Comparison of ENCODE assay signal across 13 cellular contexts in genomic region chr3:492586-493296, GRCh38.
DNase-seq lines count a peak whose midpoint lies in the region; ATAC-seq and TF ChIP-seq lines count a peak whose summit lies in the region.
"Had no signal": no experiment of that assay in that cellular context is flagged by ENCODE, and none has a peak within 500 bp of the region (broad histone marks: within the 10 kb centered on the region; RNA-seq: fewer than 3 reads in every experiment).

No MANE protein-coding gene starts in this region.

- ATAC-seq in GM18867 (IDR thresholded peaks at IDR 0.05; ENCODE audit: unreplicated experiment) (peak; percentile 76), GM23338 (no peak), HG03520 (IDR thresholded peaks at IDR 0.05; ENCODE audit: unreplicated experiment) (peak; percentile 50), naive B cell (ENCODE audit: low read depth in 2 of 2) (no peak)
- ATAC-seq in activated CD8-positive, alpha-beta memory T cell treated with anti-CD3 and anti-CD28 coated beads, Interleukin-2, amount 10 ng/mL, durations not matched to agents 7 days and 5 days = no peak

- H3K4me2 ChIP-seq in GM23338 (peak overlapping the region; percentile 27; the same call in 1 of the 2 replicates), PC-9 (no peak overlapping the region)

- H3K27ac Mint-ChIP-seq in GM23338 (no peak overlapping the region), naive B cell (peak overlapping the region in 2 of 6 donors; percentile 23 to 78)
- no peak overlapping the region for H3K27ac Mint-ChIP-seq in activated CD8-positive, alpha-beta memory T cell treated with anti-CD3 and anti-CD28 coated beads, Interleukin-2, amount 10 ng/mL, durations not matched to agents 7 days and 5 days
- H3K27ac Mint-ChIP-seq: activated naive CD8-positive, alpha-beta T cell; nephron progenitor cell had no signal

- peak overlapping the region; percentile 49 for H2AFZ ChIP-seq in GM23338
- H2AFZ ChIP-seq in PC-9 = no peak overlapping the region

- peaks cover 27% of the 10 kb centered on the region for H3K36me3 Mint-ChIP-seq in GM23338 (ENCODE audit: low read depth)
- no peaks in the 10 kb centered on the region for H3K36me3 Mint-ChIP-seq in naive B cell
- no peaks in the 10 kb centered on the region for H3K36me3 Mint-ChIP-seq in activated CD8-positive, alpha-beta memory T cell treated with anti-CD3 and anti-CD28 coated beads, Interleukin-2, amount 10 ng/mL, durations not matched to agents 7 days and 5 days
- H3K36me3 Mint-ChIP-seq: activated naive CD8-positive, alpha-beta T cell had no signal

- POLR2A ChIA-PET in PC-9 (lab: Charles Lee; ENCODE audit: unreplicated experiment) = no interaction called here

- H3K27me3 ChIP-seq in GM23338 (ENCODE audit: insufficient read depth) = no peaks in the 10 kb centered on the region
- no peaks in the 10 kb centered on the region for H3K27me3 ChIP-seq in PC-9 (ENCODE audit: insufficient read depth, low read depth)
- H3K27me3 ChIP-seq: spleen had no signal

- H3K4me3 Mint-ChIP-seq in GM23338 = no peak overlapping the region
- H3K4me3 Mint-ChIP-seq in naive B cell = peak overlapping the region in 5 of 8 donors; percentile 5 to 57 (median 14)
- H3K4me3 Mint-ChIP-seq in activated CD8-positive, alpha-beta memory T cell treated with anti-CD3 and anti-CD28 coated beads, Interleukin-2, amount 10 ng/mL, durations not matched to agents 7 days and 5 days = no peak overlapping the region
- H3K4me3 Mint-ChIP-seq: activated naive CD8-positive, alpha-beta T cell; nephron progenitor cell had no signal

- H3F3A ChIP-seq in GM23338 (replicated peaks; ENCODE audit: low read depth) = no peaks in the 10 kb centered on the region
- H3F3A ChIP-seq in PC-9 (ENCODE audit: insufficient read depth, low read depth) = no peaks in the 10 kb centered on the region

- H3K9me3 Mint-ChIP-seq in GM23338 = peaks cover 88% of the 10 kb centered on the region
- no peaks in the 10 kb centered on the region for H3K9me3 Mint-ChIP-seq in naive B cell
- H3K9me3 Mint-ChIP-seq in activated CD8-positive, alpha-beta memory T cell treated with anti-CD3 and anti-CD28 coated beads, Interleukin-2, amount 10 ng/mL, durations not matched to agents 7 days and 5 days (ENCODE audit: low read depth) = peaks cover 7% of the 10 kb centered on the region
- H3K9me3 Mint-ChIP-seq: nephron progenitor cell had no signal

- H3K36me3 ChIP-seq in GM23338 (ENCODE audit: insufficient read depth) (no peaks in the 10 kb centered on the region), PC-9 (ENCODE audit: low read depth) (no peaks in the 10 kb centered on the region)
- H3K36me3 ChIP-seq: HAP-1, spleen had no signal

- no peak overlapping the region; the same call in 1 of the 2 replicates for H3K4me3 ChIP-seq in GM23338
- H3K4me3 ChIP-seq in PC-9 = no peak overlapping the region
- H3K4me3 ChIP-seq in coronary artery = no peak overlapping the region
- H3K4me3 ChIP-seq: HAP-1 had no signal

- TF ChIP-seq CTCF in GM23338 (conservative IDR thresholded peaks at IDR 0.05; ENCODE audit: low read depth in 2 of 2) (no peak), PC-9 (conservative IDR thresholded peaks at IDR 0.05) (no peak), coronary artery (IDR thresholded peaks at IDR 0.05) (no peak)

- no peaks in the 10 kb centered on the region for H3K4me1 Mint-ChIP-seq in GM23338
- H3K4me1 Mint-ChIP-seq in naive B cell = peaks cover 0 to 8% (median 7%) of the 10 kb centered on the region in 3 donors
- H3K4me1 Mint-ChIP-seq in activated CD8-positive, alpha-beta memory T cell treated with anti-CD3 and anti-CD28 coated beads, Interleukin-2, amount 10 ng/mL, durations not matched to agents 7 days and 5 days = no peaks in the 10 kb centered on the region
- H3K4me1 Mint-ChIP-seq: nephron progenitor cell had no signal

- H3K9me2 ChIP-seq in GM23338 (ENCODE audit: insufficient read depth) = no peaks in the 10 kb centered on the region
- H3K9me2 ChIP-seq in PC-9 (ENCODE audit: insufficient read depth) = no peaks in the 10 kb centered on the region

- intact Hi-C loops in PC-9 (cut with micrococcal nuclease; ENCODE audit: unreplicated experiment) = no loop called here

- no TSS peak for BruUV-seq in PC-9 (replicated peaks; lab: Mats Ljungman, UMichigan)

- H3K27ac ChIP-seq in GM23338 (ENCODE audit: low read depth) = no peak overlapping the region
- H3K27ac ChIP-seq in PC-9 = no peak overlapping the region
- H3K27ac ChIP-seq in coronary artery = no peak overlapping the region
- H3K27ac ChIP-seq: spleen had no signal

- H4K20me1 ChIP-seq in GM23338 (replicated peaks; ENCODE audit: insufficient read depth) (no peaks in the 10 kb centered on the region; the same call in 1 of the 2 replicates), PC-9 (ENCODE audit: insufficient read depth) (no peaks in the 10 kb centered on the region)

- no peaks in the 10 kb centered on the region for H3K79me2 ChIP-seq in GM23338 (replicated peaks; ENCODE audit: insufficient read depth)
- no peaks in the 10 kb centered on the region for H3K79me2 ChIP-seq in PC-9 (ENCODE audit: low read depth)

- CTCF ChIA-PET in PC-9 (lab: Charles Lee) = no interaction called here
- CTCF ChIA-PET in activated CD8-positive, alpha-beta memory T cell treated with anti-CD3 and anti-CD28 coated beads, Interleukin-2, amount 10 ng/mL, durations not matched to agents 7 days and 5 days (lab: Charles Lee) = no interaction called here

- H3K27me3 Mint-ChIP-seq in GM23338 (ENCODE audit: insufficient read depth, low read depth, poor library complexity) (no peaks in the 10 kb centered on the region), naive B cell (no peaks in the 10 kb centered on the region)
- H3K27me3 Mint-ChIP-seq in activated CD8-positive, alpha-beta memory T cell treated with anti-CD3 and anti-CD28 coated beads, Interleukin-2, amount 10 ng/mL, durations not matched to agents 7 days and 5 days = no peaks in the 10 kb centered on the region
- H3K27me3 Mint-ChIP-seq: activated naive CD8-positive, alpha-beta T cell had no signal

- H3K4me1 ChIP-seq in GM23338 (ENCODE audit: insufficient read depth) = peaks cover 13% of the 10 kb centered on the region
- H3K4me1 ChIP-seq in PC-9 (replicated peaks; ENCODE audit: insufficient read depth) = no peaks in the 10 kb centered on the region

- DNase-seq in GM23338 (ENCODE audit: low spot score) (peak; percentile 17), naive B cell (no peak), PC-9 (no peak), NCI-H1436 (lab: John Stamatoyannopoulos, UW) (no peak), coronary artery (ENCODE audit: low spot score) (no peak)
- DNase-seq in activated CD8-positive, alpha-beta memory T cell treated with anti-CD3 and anti-CD28 coated beads, Interleukin-2, amount 10 ng/mL, durations not matched to agents 7 days and 5 days = no peak
- DNase-seq: NCI-H1930, nephron progenitor cell, spleen had no signal

- no peaks in the 10 kb centered on the region for H3K9me3 ChIP-seq in PC-9 (ENCODE audit: insufficient read depth, low read depth)
- H3K9me3 ChIP-seq: HAP-1 had no signal

TF ChIP-seq in GM23338, 12 proteins besides CTCF, POLR2A, EP300 and RAD21:
- TF ChIP-seq STAT1 (IDR thresholded peaks at IDR 0.05; ENCODE audit: unreplicated experiment) = no peak
- TF ChIP-seq, protein P1, sequence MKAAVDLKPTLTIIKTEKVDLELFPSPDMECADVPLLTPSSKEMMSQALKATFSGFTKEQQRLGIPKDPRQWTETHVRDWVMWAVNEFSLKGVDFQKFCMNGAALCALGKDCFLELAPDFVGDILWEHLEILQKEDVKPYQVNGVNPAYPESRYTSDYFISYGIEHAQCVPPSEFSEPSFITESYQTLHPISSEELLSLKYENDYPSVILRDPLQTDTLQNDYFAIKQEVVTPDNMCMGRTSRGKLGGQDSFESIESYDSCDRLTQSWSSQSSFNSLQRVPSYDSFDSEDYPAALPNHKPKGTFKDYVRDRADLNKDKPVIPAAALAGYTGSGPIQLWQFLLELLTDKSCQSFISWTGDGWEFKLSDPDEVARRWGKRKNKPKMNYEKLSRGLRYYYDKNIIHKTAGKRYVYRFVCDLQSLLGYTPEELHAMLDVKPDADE (IDR thresholded peaks at IDR 0.05) = no peak
- TF ChIP-seq, protein P2, sequence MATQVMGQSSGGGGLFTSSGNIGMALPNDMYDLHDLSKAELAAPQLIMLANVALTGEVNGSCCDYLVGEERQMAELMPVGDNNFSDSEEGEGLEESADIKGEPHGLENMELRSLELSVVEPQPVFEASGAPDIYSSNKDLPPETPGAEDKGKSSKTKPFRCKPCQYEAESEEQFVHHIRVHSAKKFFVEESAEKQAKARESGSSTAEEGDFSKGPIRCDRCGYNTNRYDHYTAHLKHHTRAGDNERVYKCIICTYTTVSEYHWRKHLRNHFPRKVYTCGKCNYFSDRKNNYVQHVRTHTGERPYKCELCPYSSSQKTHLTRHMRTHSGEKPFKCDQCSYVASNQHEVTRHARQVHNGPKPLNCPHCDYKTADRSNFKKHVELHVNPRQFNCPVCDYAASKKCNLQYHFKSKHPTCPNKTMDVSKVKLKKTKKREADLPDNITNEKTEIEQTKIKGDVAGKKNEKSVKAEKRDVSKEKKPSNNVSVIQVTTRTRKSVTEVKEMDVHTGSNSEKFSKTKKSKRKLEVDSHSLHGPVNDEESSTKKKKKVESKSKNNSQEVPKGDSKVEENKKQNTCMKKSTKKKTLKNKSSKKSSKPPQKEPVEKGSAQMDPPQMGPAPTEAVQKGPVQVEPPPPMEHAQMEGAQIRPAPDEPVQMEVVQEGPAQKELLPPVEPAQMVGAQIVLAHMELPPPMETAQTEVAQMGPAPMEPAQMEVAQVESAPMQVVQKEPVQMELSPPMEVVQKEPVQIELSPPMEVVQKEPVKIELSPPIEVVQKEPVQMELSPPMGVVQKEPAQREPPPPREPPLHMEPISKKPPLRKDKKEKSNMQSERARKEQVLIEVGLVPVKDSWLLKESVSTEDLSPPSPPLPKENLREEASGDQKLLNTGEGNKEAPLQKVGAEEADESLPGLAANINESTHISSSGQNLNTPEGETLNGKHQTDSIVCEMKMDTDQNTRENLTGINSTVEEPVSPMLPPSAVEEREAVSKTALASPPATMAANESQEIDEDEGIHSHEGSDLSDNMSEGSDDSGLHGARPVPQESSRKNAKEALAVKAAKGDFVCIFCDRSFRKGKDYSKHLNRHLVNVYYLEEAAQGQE (IDR thresholded peaks at IDR 0.05; ENCODE audit: unreplicated experiment) = no peak
- no peak for TF ChIP-seq JUNB (IDR thresholded peaks at IDR 0.05; ENCODE audit: unreplicated experiment)
- TF ChIP-seq POLR2AphosphoS5 (IDR thresholded peaks at IDR 0.05; ENCODE audit: low read depth) = no peak
- TF ChIP-seq CREB1 (CRISPR knock-in tag; IDR thresholded peaks at IDR 0.05; ENCODE audit: low read depth) = no peak
- TF ChIP-seq EZH2phosphoT487 (IDR thresholded peaks at IDR 0.05; ENCODE audit: unreplicated experiment) = no peak
- no peak for TF ChIP-seq NANOG (IDR thresholded peaks at IDR 0.05; ENCODE audit: borderline replicate concordance)

Comparison
In these comparisons a context has a peak if more than half of its experiments do, and no peak if none do; other contexts are left out.
1. ATAC-seq: peak in GM18867 (single experiment) and HG03520 (single experiment); none in GM23338 (single experiment), naive B cell (0 of 2) and activated CD8-positive, alpha-beta memory T cell treated with anti-CD3 and anti-CD28 coated beads, Interleukin-2, amount 10 ng/mL, durations not matched to agents 7 days and 5 days (single experiment).
2. H3K4me3 Mint-ChIP-seq: peak in naive B cell (5 of 8); none in GM23338 (single experiment) and activated CD8-positive, alpha-beta memory T cell treated with anti-CD3 and anti-CD28 coated beads, Interleukin-2, amount 10 ng/mL, durations not matched to agents 7 days and 5 days (single experiment).